In the genomic region with DNA sequence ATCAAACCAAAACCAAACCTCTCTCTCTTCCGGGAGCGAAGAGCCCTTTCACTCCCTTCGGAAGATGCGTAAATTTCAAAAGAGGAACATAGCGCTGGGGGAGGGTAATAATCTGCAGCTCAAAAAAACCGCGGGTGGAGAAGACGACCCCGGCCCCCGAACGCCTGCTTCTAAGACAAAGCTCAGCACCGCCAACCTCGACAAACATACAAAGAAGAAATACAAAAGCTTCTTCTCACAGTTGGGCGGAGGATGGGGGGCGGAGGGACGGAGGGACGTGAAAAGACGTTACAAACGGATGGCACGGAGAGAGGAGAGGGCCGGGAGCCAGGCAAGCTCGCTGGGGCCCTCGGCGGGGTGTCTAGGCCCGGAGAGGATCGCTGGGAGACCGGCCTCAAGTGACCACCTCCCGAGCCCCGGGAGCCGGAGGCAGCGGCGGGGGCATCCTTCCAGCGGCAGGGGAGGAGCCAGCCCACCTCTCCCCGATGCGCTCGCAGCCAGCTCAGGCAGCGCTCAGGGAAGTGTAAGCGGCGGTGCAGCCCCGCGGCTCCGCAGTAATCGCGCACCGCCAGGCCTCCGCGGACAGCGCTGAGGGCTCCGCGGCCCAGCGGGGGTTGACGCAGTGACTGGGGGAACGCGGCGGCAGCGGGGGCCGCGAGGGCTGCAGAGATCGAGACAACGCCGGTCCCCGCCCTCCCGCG, we compare ENCODE assay signal across 8 cellular contexts. TPM values are rescaled to one million over a fixed set of nuclear protein-coding genes. Genes with fewer than 3 reads are reported as not detected.
A peak's percentile ranks its signal among the peaks of the same experiment; 100 is the strongest.
DNase-seq lines count a peak whose midpoint lies in the region; ATAC-seq, FAIRE-seq and TF ChIP-seq lines count a peak whose summit lies in the region.

No MANE protein-coding gene starts in this region.

- peaks cover 32% of the 10 kb centered on the region for H3K4me1 Mint-ChIP-seq in activated CD8-positive, alpha-beta T cell treated with anti-CD3 and anti-CD28 coated beads, Interleukin-2, amount 10 ng/mL, durations not matched to agents 7 days and 5 days (ENCODE audit: low read depth)

- peaks cover 2% of the 10 kb centered on the region for H3K36me3 Mint-ChIP-seq in activated CD8-positive, alpha-beta T cell treated with anti-CD3 and anti-CD28 coated beads, Interleukin-2, amount 10 ng/mL, durations not matched to agents 7 days and 5 days (ENCODE audit: low read depth)

- H3K4me2 ChIP-seq in A549 = peak overlapping the region; percentile 90

- peak; percentile 59 to 68 for ATAC-seq in A549
- peak; percentile 14 for ATAC-seq in GM18517 (IDR thresholded peaks at IDR 0.05; ENCODE audit: unreplicated experiment)
- ATAC-seq in HG03045 (IDR thresholded peaks at IDR 0.05; ENCODE audit: unreplicated experiment) = peak; percentile 28
- ATAC-seq in activated CD8-positive, alpha-beta T cell treated with anti-CD3 and anti-CD28 coated beads, Interleukin-2, amount 10 ng/mL, durations not matched to agents 7 days and 5 days = peak; percentile 56
- ATAC-seq in stimulated activated naive CD8-positive, alpha-beta T cell treated with anti-CD3 and anti-CD28 coated beads, Interleukin-15, Interleukin-2, amounts not matched to agents 100 U/mL and 50 U/mL, for 24 hours = peak; percentile 22

- TF ChIP-seq POLR2A in A549 (IDR thresholded peaks at IDR 0.05; ENCODE audit: low read length) = no peak

- CTCF ChIA-PET in A549 (lab: Yijun Ruan, JAX) = interaction anchor here (1.0 to 7.3 kb wide), 5 partner anchors 15 to 175 kb away, joined by 3 to 44 read pairs (median 29); no protein-coding TSS in a partner anchor
- CTCF ChIA-PET in activated CD8-positive, alpha-beta T cell treated with anti-CD3 and anti-CD28 coated beads, Interleukin-2, amount 10 ng/mL, durations not matched to agents 7 days and 5 days (lab: Charles Lee) = interaction anchor here (1.0 to 4.6 kb wide), 6 partner anchors 15 to 535 kb away, joined by 3 to 33 read pairs (median 5); no protein-coding TSS in a partner anchor

- H3K4me3 ChIP-seq in A549 (peak overlapping the region; percentile 82), epithelial cell of proximal tubule (ENCODE audit: low read depth, low read length) (peak overlapping the region; percentile 83), mucosa of rectum (ENCODE audit: low read length in 2 of 2) (peak overlapping the region; percentile 89 to 91)

- H3K4me1 ChIP-seq in A549 (peaks cover 13% of the 10 kb centered on the region; the same call in 2 of the 3 replicates), mucosa of rectum (ENCODE audit: control insufficient read depth in 2 of 2, insufficient read depth in 2 of 2, low read length in 2 of 2) (peaks cover 19 to 20% of the 10 kb centered on the region in 2 donors)

- H3K27ac ChIP-seq in A549 = peak overlapping the region; percentile 89 to 95
- peak overlapping the region; percentile 96 to 97 for H3K27ac ChIP-seq in mucosa of rectum (ENCODE audit: low read depth in 2 of 2, low read length in 2 of 2)

- H3K9ac ChIP-seq in mucosa of rectum (ENCODE audit: low read depth in 1 of 2, low read length in 2 of 2) = peak overlapping the region; percentile 91 to 93

- H3K9me3 ChIP-seq in A549 = no peaks in the 10 kb centered on the region
- no peaks in the 10 kb centered on the region for H3K9me3 ChIP-seq in mucosa of rectum (ENCODE audit: control insufficient read depth in 2 of 2, low read length in 2 of 2)

- POLR2A ChIA-PET in A549 (lab: Yijun Ruan, JAX) = interaction anchor here (0.5 to 1.0 kb wide), 3 partner anchors 18 to 175 kb away, joined by 3 to 4 read pairs (median 3); no protein-coding TSS in a partner anchor
- POLR2A ChIA-PET in activated CD8-positive, alpha-beta T cell treated with anti-CD3 and anti-CD28 coated beads, Interleukin-2, amount 10 ng/mL, durations not matched to agents 7 days and 5 days (lab: Charles Lee) = interaction anchor here (0.6 to 1.5 kb wide), 10 partner anchors 21 to 538 kb away, joined by 3 to 6 read pairs (median 3); partner anchors contain the start of genes MRPS33 and RAB19

- no peak for FAIRE-seq in A549 (lab: Jason Lieb, UNC)

- H3K9me3 Mint-ChIP-seq in activated CD8-positive, alpha-beta T cell treated with anti-CD3 and anti-CD28 coated beads, Interleukin-2, amount 10 ng/mL, durations not matched to agents 7 days and 5 days (ENCODE audit: insufficient read depth) = no peaks in the 10 kb centered on the region

- H3K27me3 ChIP-seq in mucosa of rectum (ENCODE audit: control insufficient read depth in 2 of 2, insufficient read depth in 2 of 2, low read length in 2 of 2) = no peaks in the 10 kb centered on the region

- TF ChIP-seq CTCF in A549 (IDR thresholded peaks at IDR 0.05) (no peak), epithelial cell of proximal tubule (conservative IDR thresholded peaks at IDR 0.05; ENCODE audit: low read depth, low read length) (no peak)

- DNase-seq in A549 (ENCODE audit: low read depth in 1 of 2, low spot score in 1 of 2) (peak; percentile 13 to 39), NCI-H2227 treated with DMSO at 0.1 percent for 48 hours (lab: John Stamatoyannopoulos, UW) (peak; percentile 65), epithelial cell of proximal tubule (ENCODE audit: low read depth) (no peak)
- peak; percentile 62 for DNase-seq in activated CD8-positive, alpha-beta T cell treated with anti-CD3 and anti-CD28 coated beads, Interleukin-2, amount 10 ng/mL, durations not matched to agents 7 days and 5 days
- DNase-seq in stimulated activated naive CD8-positive, alpha-beta T cell treated with anti-CD3 and anti-CD28 coated beads, Interleukin-15, Interleukin-2, amounts not matched to agents 100 U/mL and 50 U/mL, for 24 hours = peak; percentile 51

- peaks cover 8% of the 10 kb centered on the region for H3K27me3 Mint-ChIP-seq in activated CD8-positive, alpha-beta T cell treated with anti-CD3 and anti-CD28 coated beads, Interleukin-2, amount 10 ng/mL, durations not matched to agents 7 days and 5 days (ENCODE audit: low read depth)

- H3K36me3 ChIP-seq in mucosa of rectum (ENCODE audit: control insufficient read depth in 2 of 2, insufficient read depth in 2 of 2, low read length in 2 of 2) = no peaks in the 10 kb centered on the region

- peak overlapping the region; percentile 96 for H3K4me3 Mint-ChIP-seq in activated CD8-positive, alpha-beta T cell treated with anti-CD3 and anti-CD28 coated beads, Interleukin-2, amount 10 ng/mL, durations not matched to agents 7 days and 5 days

- WGBS in A549 (ENCODE audit: missing lambda C conversion rate) = under 1% methylated on average over 36 of the region's 64 CpGs

- no peak for TF ChIP-seq RAD21 in A549 (conservative IDR thresholded peaks at IDR 0.05 in 1 of 2, IDR thresholded peaks at IDR 0.05 in 1 of 2)

- H3K27ac Mint-ChIP-seq in activated CD8-positive, alpha-beta T cell treated with anti-CD3 and anti-CD28 coated beads, Interleukin-2, amount 10 ng/mL, durations not matched to agents 7 days and 5 days = peak overlapping the region; percentile 92

- TF ChIP-seq EP300 in A549 (IDR thresholded peaks at IDR 0.05) = no peak

TF ChIP-seq in A549, 52 proteins besides CTCF, POLR2A, EP300 and RAD21:
- TF ChIP-seq POLR2AphosphoS2 (conservative IDR thresholded peaks at IDR 0.05; ENCODE audit: low read length) (no peak), HEYL (CRISPR knock-in tag; IDR thresholded peaks at IDR 0.05) (no peak), HDAC2 (IDR thresholded peaks at IDR 0.05) (no peak), GATA3 (IDR thresholded peaks at IDR 0.05; ENCODE audit: borderline replicate concordance) (no peak), ZSCAN20 (CRISPR knock-in tag; IDR thresholded peaks at IDR 0.05) (no peak), CBX2 (IDR thresholded peaks at IDR 0.05; ENCODE audit: borderline replicate concordance, low read depth) (no peak), PHF8 (IDR thresholded peaks at IDR 0.05; ENCODE audit: borderline replicate concordance, low read depth) (no peak), ZFP36 (IDR thresholded peaks at IDR 0.05; ENCODE audit: borderline replicate concordance, partially characterized antibody) (no peak), RNF2 (IDR thresholded peaks at IDR 0.05; ENCODE audit: borderline replicate concordance, low read depth) (no peak), HOXB5 (CRISPR knock-in tag; IDR thresholded peaks at IDR 0.05) (no peak), HOXB13 (CRISPR knock-in tag; IDR thresholded peaks at IDR 0.05; ENCODE audit: low read depth) (no peak), CBX8 (IDR thresholded peaks at IDR 0.05) (no peak), TFCP2L1 (CRISPR knock-in tag; IDR thresholded peaks at IDR 0.05) (no peak), HOXA7 (CRISPR knock-in tag; IDR thresholded peaks at IDR 0.05) (no peak), CHD2 (IDR thresholded peaks at IDR 0.05; ENCODE audit: low read length, partially characterized antibody) (no peak)
- TF ChIP-seq, protein P1, sequence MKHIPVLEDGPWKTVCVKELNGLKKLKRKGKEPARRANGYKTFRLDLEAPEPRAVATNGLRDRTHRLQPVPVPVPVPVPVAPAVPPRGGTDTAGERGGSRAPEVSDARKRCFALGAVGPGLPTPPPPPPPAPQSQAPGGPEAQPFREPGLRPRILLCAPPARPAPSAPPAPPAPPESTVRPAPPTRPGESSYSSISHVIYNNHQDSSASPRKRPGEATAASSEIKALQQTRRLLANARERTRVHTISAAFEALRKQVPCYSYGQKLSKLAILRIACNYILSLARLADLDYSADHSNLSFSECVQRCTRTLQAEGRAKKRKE (CRISPR knock-in tag; IDR thresholded peaks at IDR 0.05; ENCODE audit: low read depth) = no peak

RNA-seq across cellular contexts. Expression of gene MKRN1, which starts 0.8 kb away (rescaled TPM):
- polyA plus RNA-seq in A549 (2011; rRNA removed) = 65.1 and 68.8 TPM in 2 replicates
- 32.4 and 33.1 TPM in 2 replicates for polyA plus RNA-seq in A549 (2012; cell fraction: cytosol; rRNA removed)
- 28.9 and 36.3 TPM in 2 replicates for polyA plus RNA-seq in A549 (2012; cell fraction: nucleus; rRNA removed)
- polyA plus RNA-seq in A549 (2017; fragmentation: RNase III; extraction: RNeasy Plus Mini Kit Qiagen cat#74134 plus additional on column Dnase treatment) = 52.2 to 55.1 TPM (median 53.2 TPM) in 3 replicates
- polyA minus RNA-seq in A549 (2011; rRNA and poly(A)+ RNA removed) = 48.5 and 50.5 TPM in 2 replicates
- total RNA-seq in activated CD8-positive, alpha-beta T cell treated with anti-CD3 and anti-CD28 coated beads, Interleukin-2, amount 10 ng/mL, durations not matched to agents 7 days and 5 days = 10 to 100 TPM; 51.5 to 53.9 TPM
- total RNA-seq in epithelial cell of proximal tubule = 40.0 and 69.2 TPM in 2 replicates
